In the genomic region with DNA sequence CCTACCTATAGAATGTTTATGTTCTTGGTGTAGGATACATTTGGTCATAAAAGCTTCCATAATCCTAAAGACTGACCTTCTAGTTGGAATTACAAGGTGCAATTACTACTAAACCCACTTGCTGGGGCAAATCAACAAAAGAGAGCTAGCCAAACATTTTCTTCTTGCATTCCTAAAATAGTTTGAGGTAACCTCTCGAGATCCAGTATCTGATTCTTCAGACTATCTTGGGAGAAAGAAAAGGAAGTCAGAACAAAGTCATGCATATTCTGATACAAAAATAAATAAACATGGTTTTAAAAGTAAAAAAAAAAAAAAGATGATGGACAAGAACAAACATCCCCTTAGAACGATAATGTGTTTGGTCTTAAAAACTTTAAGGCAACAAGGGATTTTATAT, we compare ENCODE assay signal across 21 cellular contexts.
DNase-seq lines count a peak whose midpoint lies in the region; ATAC-seq, FAIRE-seq and TF ChIP-seq lines count a peak whose summit lies in the region.
"Had no signal": no experiment of that assay in that cellular context is flagged by ENCODE, and none has a peak within 500 bp of the region (broad histone marks: within the 10 kb centered on the region; RNA-seq: fewer than 3 reads in every experiment).

No MANE protein-coding gene starts in this region.

- BruUV-seq in HepG2 (replicated peaks; lab: Mats Ljungman, UMichigan), result no TSS peak

- H2AFZ ChIP-seq in HepG2 (ENCODE audit: low read length), result no peak overlapping the region

- CTCF ChIA-PET in HepG2 (lab: Yijun Ruan, JAX; ENCODE audit: low intra/inter-chr PET ratio, low total read pairs), result no interaction called here

- no peaks in the 10 kb centered on the region for H3K36me3 ChIP-seq in skeletal muscle satellite cell (ENCODE audit: insufficient read depth, low read length)
- no peaks in the 10 kb centered on the region for H3K36me3 ChIP-seq in HepG2 (replicated peaks in 1 of 2; ENCODE audit: control insufficient read depth in 1 of 2, insufficient read depth in 2 of 2, low read length in 2 of 2)
- H3K36me3 ChIP-seq in heart left ventricle, result no peaks in the 10 kb centered on the region
- H3K36me3 ChIP-seq: BE2C had no signal

- in situ Hi-C loops in HepG2 (cut with HindIII; ENCODE audit: extremely low pct_ligation_motif_present, low pct_unique_long_range_greater_than_20kb), result loop anchor here (25.0 kb wide), 1 partner anchor 288 kb away; a partner anchor contains a TSS

- peak overlapping the region; percentile 15 for H3K4me2 ChIP-seq in skeletal muscle satellite cell (ENCODE audit: low read length)
- H3K4me2 ChIP-seq in HepG2 (ENCODE audit: low read depth, low read length), result no peak overlapping the region

- 0% methylated on average over 2 of the region's 2 CpGs for WGBS in HepG2 (ENCODE audit: low lambda C conversion rate)
- WGBS in heart left ventricle, 4 donors, result 12 to 28% (median 22%) methylated on average over 2 of the region's 2 CpGs

- TF ChIP-seq POLR2A in HepG2 (IDR thresholded peaks at IDR 0.05; ENCODE audit: insufficient read depth in 1 of 2, low read depth in 2 of 2, low read length in 2 of 2) (no peak), heart left ventricle (IDR thresholded peaks at IDR 0.05) (no peak)

- ATAC-seq in HepG2, result no peak
- no peak for ATAC-seq in heart left ventricle
- no peak for ATAC-seq in HG02642 (IDR thresholded peaks at IDR 0.05; ENCODE audit: poor library complexity, unreplicated experiment)
- ATAC-seq: GM12878 had no signal

- H3K4me3 ChIP-seq in skeletal muscle satellite cell (ENCODE audit: low read length) (no peak overlapping the region), HepG2 (replicated peaks in 1 of 3; ENCODE audit: insufficient read depth in 1 of 3, low read depth in 2 of 3, low read length in 3 of 3) (no peak overlapping the region), heart left ventricle (no peak overlapping the region)
- H3K4me3 ChIP-seq: GM12878 had no signal

- H3K27ac ChIP-seq in HepG2 (ENCODE audit: extremely low read length, insufficient read depth, low read length) (no peak overlapping the region), heart left ventricle (no peak overlapping the region)

- TF ChIP-seq EP300 in HepG2 (IDR thresholded peaks at IDR 0.05; ENCODE audit: low read depth in 2 of 2, low read length in 2 of 2) (no peak), HepG2 (CRISPR knock-in tag; IDR thresholded peaks at IDR 0.05; ENCODE audit: borderline replicate concordance) (no peak)

- no peaks in the 10 kb centered on the region for H3K9me3 ChIP-seq in skeletal muscle satellite cell (replicated peaks; ENCODE audit: low read length)
- no peaks in the 10 kb centered on the region for H3K9me3 ChIP-seq in HepG2 (ENCODE audit: low read length)
- H3K9me3 ChIP-seq in heart left ventricle, result no peaks in the 10 kb centered on the region
- H3K9me3 ChIP-seq: BE2C had no signal

- no peak for FAIRE-seq in HepG2 (lab: Jason Lieb, UNC)
- FAIRE-seq: G401.6, GM12878 had no signal

- H3K27me3 ChIP-seq in skeletal muscle satellite cell (ENCODE audit: control insufficient read depth, insufficient read depth, low read length), result no peaks in the 10 kb centered on the region
- H3K27me3 ChIP-seq in HepG2 (ENCODE audit: control insufficient read depth in 1 of 2, insufficient read depth in 2 of 2, low read length in 2 of 2), result no peaks in the 10 kb centered on the region
- no peaks in the 10 kb centered on the region for H3K27me3 ChIP-seq in heart left ventricle
- H3K27me3 ChIP-seq: BE2C had no signal

- POLR2A ChIA-PET in HepG2 (lab: Yijun Ruan, JAX), result no interaction called here

- no peak overlapping the region for H3K9ac ChIP-seq in skeletal muscle satellite cell (ENCODE audit: low read depth, low read length)
- H3K9ac ChIP-seq in HepG2 (ENCODE audit: insufficient read depth, low read depth, low read length), result no peak overlapping the region

- peak; percentile 49 for DNase-seq in HS-27A (ENCODE audit: low read depth)
- DNase-seq in amniotic epithelial cell (ENCODE audit: low read depth), result peak; percentile 18
- DNase-seq in iris pigment epithelial cell (ENCODE audit: low read depth), result peak; percentile 27
- DNase-seq in HepG2 (ENCODE audit: low spot score), result no peak
- no peak for DNase-seq in heart left ventricle
- DNase-seq in Kasumi-1 (lab: John Stamatoyannopoulos, UW), result no peak
- DNase-seq: BE2C; Calu3; CD4-positive, alpha-beta T cell; IMR-90; Karpas-422; NCI-H187 treated with DMSO at 0.1 percent for 48 hours; NCI-H446; NCI-H748 treated with DMSO at 0.1 percent for 48 hours; OCI-M1; RPMI8226; SIG-M5 had no signal

- peaks cover 20% of the 10 kb centered on the region for H3K4me1 ChIP-seq in skeletal muscle satellite cell (ENCODE audit: control insufficient read depth, insufficient read depth, low read length)
- H3K4me1 ChIP-seq in HepG2 (ENCODE audit: insufficient read depth, low read length), result no peaks in the 10 kb centered on the region
- no peaks in the 10 kb centered on the region for H3K4me1 ChIP-seq in heart left ventricle
- H3K4me1 ChIP-seq: BE2C had no signal

- intact Hi-C loops in HepG2 (cut with micrococcal nuclease; ENCODE audit: unreplicated experiment), result no loop called here
- intact Hi-C loops in heart left ventricle (cut with DNase I), result no loop called here

- no peak for TF ChIP-seq RAD21 in HepG2 (CRISPR knock-in tag; IDR thresholded peaks at IDR 0.05)

- TF ChIP-seq CTCF in HepG2 (CRISPR knock-in tag; IDR thresholded peaks at IDR 0.05) (no peak), heart left ventricle (IDR thresholded peaks at IDR 0.05) (no peak)

- H3K79me2 ChIP-seq in HepG2 (ENCODE audit: insufficient read depth, low read length), result no peaks in the 10 kb centered on the region

- H4K20me1 ChIP-seq in HepG2 (ENCODE audit: insufficient read depth, low read length), result no peaks in the 10 kb centered on the region

TF ChIP-seq in HepG2, 621 proteins besides CTCF, POLR2A, EP300 and RAD21:
- TF ChIP-seq AGO2 (optimal IDR thresholded peaks at IDR 0.05; ENCODE audit: low read depth, low read length) (no peak), NRL (CRISPR knock-in tag; IDR thresholded peaks at IDR 0.05; ENCODE audit: borderline replicate concordance) (no peak), ZNF652 (CRISPR knock-in tag; IDR thresholded peaks at IDR 0.05; ENCODE audit: borderline replicate concordance, low read depth) (no peak), PHF20 (CRISPR knock-in tag; IDR thresholded peaks at IDR 0.05) (no peak), SOX5 (CRISPR knock-in tag; IDR thresholded peaks at IDR 0.05; ENCODE audit: borderline replicate concordance) (no peak), ZNF772 (CRISPR knock-in tag; IDR thresholded peaks at IDR 0.05) (no peak), ZFP1 (CRISPR knock-in tag; IDR thresholded peaks at IDR 0.05) (no peak), ISL2 (CRISPR knock-in tag; IDR thresholded peaks at IDR 0.05) (no peak), DMAP1 (CRISPR knock-in tag; IDR thresholded peaks at IDR 0.05) (no peak)
- TF ChIP-seq, protein P1, sequence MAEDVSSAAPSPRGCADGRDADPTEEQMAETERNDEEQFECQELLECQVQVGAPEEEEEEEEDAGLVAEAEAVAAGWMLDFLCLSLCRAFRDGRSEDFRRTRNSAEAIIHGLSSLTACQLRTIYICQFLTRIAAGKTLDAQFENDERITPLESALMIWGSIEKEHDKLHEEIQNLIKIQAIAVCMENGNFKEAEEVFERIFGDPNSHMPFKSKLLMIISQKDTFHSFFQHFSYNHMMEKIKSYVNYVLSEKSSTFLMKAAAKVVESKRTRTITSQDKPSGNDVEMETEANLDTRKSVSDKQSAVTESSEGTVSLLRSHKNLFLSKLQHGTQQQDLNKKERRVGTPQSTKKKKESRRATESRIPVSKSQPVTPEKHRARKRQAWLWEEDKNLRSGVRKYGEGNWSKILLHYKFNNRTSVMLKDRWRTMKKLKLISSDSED (CRISPR knock-in tag; IDR thresholded peaks at IDR 0.05), result no peak
- TF ChIP-seq, protein P2, sequence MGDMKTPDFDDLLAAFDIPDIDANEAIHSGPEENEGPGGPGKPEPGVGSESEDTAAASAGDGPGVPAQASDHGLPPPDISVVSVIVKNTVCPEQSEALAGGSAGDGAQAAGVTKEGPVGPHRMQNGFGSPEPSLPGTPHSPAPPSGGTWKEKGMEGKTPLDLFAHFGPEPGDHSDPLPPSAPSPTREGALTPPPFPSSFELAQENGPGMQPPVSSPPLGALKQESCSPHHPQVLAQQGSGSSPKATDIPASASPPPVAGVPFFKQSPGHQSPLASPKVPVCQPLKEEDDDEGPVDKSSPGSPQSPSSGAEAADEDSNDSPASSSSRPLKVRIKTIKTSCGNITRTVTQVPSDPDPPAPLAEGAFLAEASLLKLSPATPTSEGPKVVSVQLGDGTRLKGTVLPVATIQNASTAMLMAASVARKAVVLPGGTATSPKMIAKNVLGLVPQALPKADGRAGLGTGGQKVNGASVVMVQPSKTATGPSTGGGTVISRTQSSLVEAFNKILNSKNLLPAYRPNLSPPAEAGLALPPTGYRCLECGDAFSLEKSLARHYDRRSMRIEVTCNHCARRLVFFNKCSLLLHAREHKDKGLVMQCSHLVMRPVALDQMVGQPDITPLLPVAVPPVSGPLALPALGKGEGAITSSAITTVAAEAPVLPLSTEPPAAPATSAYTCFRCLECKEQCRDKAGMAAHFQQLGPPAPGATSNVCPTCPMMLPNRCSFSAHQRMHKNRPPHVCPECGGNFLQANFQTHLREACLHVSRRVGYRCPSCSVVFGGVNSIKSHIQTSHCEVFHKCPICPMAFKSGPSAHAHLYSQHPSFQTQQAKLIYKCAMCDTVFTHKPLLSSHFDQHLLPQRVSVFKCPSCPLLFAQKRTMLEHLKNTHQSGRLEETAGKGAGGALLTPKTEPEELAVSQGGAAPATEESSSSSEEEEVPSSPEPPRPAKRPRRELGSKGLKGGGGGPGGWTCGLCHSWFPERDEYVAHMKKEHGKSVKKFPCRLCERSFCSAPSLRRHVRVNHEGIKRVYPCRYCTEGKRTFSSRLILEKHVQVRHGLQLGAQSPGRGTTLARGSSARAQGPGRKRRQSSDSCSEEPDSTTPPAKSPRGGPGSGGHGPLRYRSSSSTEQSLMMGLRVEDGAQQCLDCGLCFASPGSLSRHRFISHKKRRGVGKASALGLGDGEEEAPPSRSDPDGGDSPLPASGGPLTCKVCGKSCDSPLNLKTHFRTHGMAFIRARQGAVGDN (CRISPR knock-in tag; IDR thresholded peaks at IDR 0.05), result no peak
TF ChIP-seq in HepG2: peak in this region for 0.

Comparison
In these comparisons a context has a peak if more than half of its experiments do, and no peak if none do; other contexts are left out.
1. DNase-seq: peak in HS-27A (single experiment), amniotic epithelial cell (single experiment) and iris pigment epithelial cell (single experiment); none in HepG2 (single experiment), heart left ventricle (0 of 5) and Kasumi-1 (0 of 2).